Comparison of ENCODE assay signal across 17 cellular contexts in genomic region chr10:79173582-79174262, GRCh38.
A peak's percentile ranks its signal among the peaks of the same experiment; 100 is the strongest.
DNase-seq lines count a peak whose midpoint lies in the region; ATAC-seq and TF ChIP-seq lines count a peak whose summit lies in the region.
"Had no signal": no experiment of that assay in that cellular context is flagged by ENCODE, and none has a peak within 500 bp of the region (broad histone marks: within the 10 kb centered on the region; RNA-seq: fewer than 3 reads in every experiment).

No MANE protein-coding gene starts in this region.

- POLR2A ChIA-PET in RWPE1 (lab: Yijun Ruan, JAX; ENCODE audit: low non-redundant PET), result no interaction called here

- H3K27ac ChIP-seq in RWPE1, result peak overlapping the region; percentile 81
- H3K27ac ChIP-seq in mesenchymal stem cell (ENCODE audit: low read length, poor library complexity, severe bottlenecking), result no peak overlapping the region
- H3K27ac ChIP-seq in uterus, result peak overlapping the region; percentile 78
- H3K27ac ChIP-seq in thyroid gland, result peak overlapping the region in 1 of 3 donors; percentile 29
- H3K27ac ChIP-seq: KMS-11 had no signal

- no peaks in the 10 kb centered on the region for H3K36me3 Mint-ChIP-seq in activated T-cell treated with anti-CD3 and anti-CD28 coated beads, Interleukin-2, amount 50 U/mL, for 72 hours (ENCODE audit: insufficient read depth in 2 of 2)

- no peak for ATAC-seq in activated T-cell treated with anti-CD3 and anti-CD28 coated beads, Interleukin-2, amount 50 U/mL, for 72 hours (replicated peaks in 1 of 2)

- H3K4me1 ChIP-seq in mesenchymal stem cell (ENCODE audit: control insufficient read depth, insufficient read depth, low read depth, low read length) (peaks cover 60% of the 10 kb centered on the region), uterus (peaks cover 29 to 42% of the 10 kb centered on the region in 2 donors), thyroid gland (peaks cover 42 to 45% of the 10 kb centered on the region in 2 donors)

- H3K14ac ChIP-seq in mesenchymal stem cell (ENCODE audit: low read length in 2 of 2), result no peak overlapping the region

- no peaks in the 10 kb centered on the region for H3K9me3 Mint-ChIP-seq in activated T-cell treated with anti-CD3 and anti-CD28 coated beads, Interleukin-2, amount 50 U/mL, for 72 hours
- H3K9me3 Mint-ChIP-seq: CD14-positive monocyte had no signal

- H2BK5ac ChIP-seq in mesenchymal stem cell (ENCODE audit: low read depth, low read length, poor library complexity, severe bottlenecking), result no peak overlapping the region

- no peak overlapping the region for H2BK120ac ChIP-seq in mesenchymal stem cell (ENCODE audit: low read depth, low read length)

- no peaks in the 10 kb centered on the region for H3K27me3 Mint-ChIP-seq in activated T-cell treated with anti-CD3 and anti-CD28 coated beads, Interleukin-2, amount 50 U/mL, for 72 hours (ENCODE audit: low read depth)

- H3K4me2 ChIP-seq in mesenchymal stem cell (ENCODE audit: low read length, poor library complexity, severe bottlenecking), result no peak overlapping the region
- H3K4me2 ChIP-seq: KMS-11 had no signal

- H3K79me1 ChIP-seq in mesenchymal stem cell (replicated peaks; ENCODE audit: low read length, poor library complexity, severe bottlenecking), result peaks cover 49% of the 10 kb centered on the region

- WGBS in mesenchymal stem cell, result 95% methylated on average over 10 of the region's 10 CpGs
- WGBS in thyroid gland, 2 donors, result 89 to 90% methylated on average over 8 to 10 of the region's 10 CpGs

- no peak overlapping the region for H3K4ac ChIP-seq in mesenchymal stem cell (ENCODE audit: low read depth in 1 of 2, low read length in 2 of 2)

- peak overlapping the region; percentile 52 for H3K27ac Mint-ChIP-seq in activated T-cell treated with anti-CD3 and anti-CD28 coated beads, Interleukin-2, amount 50 U/mL, for 72 hours

- intact Hi-C loops in uterus (cut with DNase I; ENCODE audit: low total_unique reads), result no loop called here
- intact Hi-C loops in thyroid gland (cut with DNase I), result no loop called here

- no peak overlapping the region for H3K9ac ChIP-seq in mesenchymal stem cell (ENCODE audit: low read length)
- H3K9ac ChIP-seq: KMS-11 had no signal

- H2BK12ac ChIP-seq in mesenchymal stem cell (ENCODE audit: low read length in 2 of 2), result no peak overlapping the region

- no peak for TF ChIP-seq POLR2A in uterus (IDR thresholded peaks at IDR 0.05)
- TF ChIP-seq POLR2A in thyroid gland (IDR thresholded peaks at IDR 0.05), result no peak

- H3K27me3 ChIP-seq in mesenchymal stem cell (ENCODE audit: control insufficient read depth in 1 of 2, insufficient read depth in 1 of 2, low read length in 2 of 2) (no peaks in the 10 kb centered on the region), uterus (no peaks in the 10 kb centered on the region), thyroid gland (no peaks in the 10 kb centered on the region)

- CTCF ChIA-PET in RWPE1 (lab: Yijun Ruan, JAX), result interaction anchor here (1.2 to 2.0 kb wide), 2 partner anchors 10 to 21 kb away, joined by 3 to 5 read pairs; no protein-coding TSS in a partner anchor

- no peak overlapping the region for H2AFZ ChIP-seq in mesenchymal stem cell (ENCODE audit: low read depth, low read length)

- H3K36me3 ChIP-seq in mesenchymal stem cell (ENCODE audit: control insufficient read depth in 1 of 2, insufficient read depth in 2 of 2, low read depth in 1 of 2, low read length in 2 of 2) (peaks cover 59 to 79% of the 10 kb centered on the region in 2 experiments), uterus (no peaks in the 10 kb centered on the region), thyroid gland (peaks cover 11 to 13% of the 10 kb centered on the region in 2 donors)

- no peak for TF ChIP-seq CTCF in RWPE1 (conservative IDR thresholded peaks at IDR 0.05; ENCODE audit: low read depth)
- TF ChIP-seq CTCF in uterus (IDR thresholded peaks at IDR 0.05), result no peak
- TF ChIP-seq CTCF in foreskin fibroblast (IDR thresholded peaks at IDR 0.05; ENCODE audit: low read depth, low read length), result no peak
- TF ChIP-seq CTCF in thyroid gland (IDR thresholded peaks at IDR 0.05), result no peak

- DNase-seq in activated T-cell treated with anti-CD3 and anti-CD28 coated beads, Interleukin-2, amount 50 U/mL, for 72 hours, result no peak
- no peak for DNase-seq in activated T-cell treated with anti-CD3 and anti-CD28 coated beads, Interleukin-2, amount 50 U/mL, for 1 hour
- DNase-seq in RWPE1 (ENCODE audit: low spot score) (no peak), mesenchymal stem cell (no peak), uterus (no peak), foreskin fibroblast (no peak), GF-D8 (lab: John Stamatoyannopoulos, UW) (no peak), thyroid gland (no peak)
- DNase-seq: 8988T; Calu3; DMS79; NCI-H1105; NCI-H1694 treated with DMSO at 0.1 percent for 48 hours; NCI-H69; NK-92 treated with Interleukin-12 subunit alpha and Interleukin-12 subunit beta, amount 100 ng/mL, for 24 hours had no signal

- peak overlapping the region; percentile 25 for H4K91ac ChIP-seq in mesenchymal stem cell (ENCODE audit: low read length)

- no peak overlapping the region for H3K4me3 ChIP-seq in mesenchymal stem cell (ENCODE audit: insufficient read depth in 1 of 2, low read depth in 1 of 2, low read length in 2 of 2)
- H3K4me3 ChIP-seq in uterus, result no peak overlapping the region
- H3K4me3 ChIP-seq in foreskin fibroblast (ENCODE audit: low read depth in 1 of 2, low read length in 2 of 2), result no peak overlapping the region
- H3K4me3 ChIP-seq in thyroid gland (replicated peaks in 1 of 3), result no peak overlapping the region

- no peaks in the 10 kb centered on the region for H3K4me1 Mint-ChIP-seq in activated T-cell treated with anti-CD3 and anti-CD28 coated beads, Interleukin-2, amount 50 U/mL, for 72 hours (ENCODE audit: low read depth)

- H3K18ac ChIP-seq in mesenchymal stem cell (ENCODE audit: low read depth in 1 of 2, low read length in 2 of 2), result no peak overlapping the region

- no peak overlapping the region for H2AK5ac ChIP-seq in mesenchymal stem cell (ENCODE audit: low read length, severe bottlenecking)

- no peak overlapping the region for H3K4me3 Mint-ChIP-seq in activated T-cell treated with anti-CD3 and anti-CD28 coated beads, Interleukin-2, amount 50 U/mL, for 72 hours
- H3K4me3 Mint-ChIP-seq: CD14-positive monocyte had no signal

- no peak overlapping the region for H2BK15ac ChIP-seq in mesenchymal stem cell (ENCODE audit: low read depth, poor library complexity, severe bottlenecking)

- peak overlapping the region; percentile 4 for H4K8ac ChIP-seq in mesenchymal stem cell (ENCODE audit: low read length)

- H3K9me3 ChIP-seq in mesenchymal stem cell (ENCODE audit: control insufficient read depth, low read length), result no peaks in the 10 kb centered on the region
- H3K9me3 ChIP-seq in uterus, result no peaks in the 10 kb centered on the region
- no peaks in the 10 kb centered on the region for H3K9me3 ChIP-seq in thyroid gland

- no peak overlapping the region for H3K23ac ChIP-seq in mesenchymal stem cell (ENCODE audit: low read length in 2 of 2)
